In the genomic region with DNA sequence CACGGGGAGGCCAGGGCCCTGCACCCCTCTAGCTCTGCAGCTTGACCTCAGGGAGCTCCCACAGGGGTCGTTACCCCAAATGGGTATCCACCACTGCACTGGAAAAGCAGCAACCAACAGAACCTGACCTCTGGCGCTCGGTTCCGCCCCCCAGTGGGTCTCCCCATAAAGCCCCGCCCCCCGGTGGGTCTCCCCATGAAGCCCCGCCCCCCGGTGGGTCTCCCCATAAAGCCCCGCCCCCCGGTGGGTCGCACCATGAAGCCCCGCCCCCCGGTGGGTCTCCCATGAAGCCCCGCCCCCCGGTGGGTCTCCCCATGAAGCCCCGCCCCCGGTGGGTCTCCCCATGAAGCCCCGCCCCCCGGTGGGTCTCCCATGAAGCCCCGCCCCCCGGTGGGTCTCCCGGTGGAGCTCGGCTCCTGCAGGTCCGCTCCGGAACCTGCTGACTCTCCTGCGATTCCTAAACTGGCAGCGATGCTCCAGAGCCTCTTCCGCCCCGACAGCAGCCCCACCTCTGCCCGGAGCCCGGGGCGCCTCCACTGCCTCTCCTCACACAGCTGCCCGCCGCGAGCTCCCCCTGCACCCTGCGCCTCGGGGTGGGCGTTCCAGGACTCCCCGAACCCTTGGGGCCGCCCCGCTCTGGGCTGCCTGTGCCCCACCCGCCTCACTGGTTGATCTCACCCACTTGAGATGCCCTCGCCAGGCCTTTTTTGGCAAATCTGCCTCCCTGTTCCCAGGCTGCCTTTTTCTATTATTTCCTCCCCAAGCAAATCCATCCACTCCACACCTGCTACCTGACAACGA, we compare ENCODE assay signal across 12 cellular contexts. TPM values are rescaled to one million over a fixed set of nuclear protein-coding genes. Genes with fewer than 3 reads are reported as not detected.
DNase-seq lines count a peak whose midpoint lies in the region; ATAC-seq, FAIRE-seq and TF ChIP-seq lines count a peak whose summit lies in the region.
"Had no signal": no experiment of that assay in that cellular context is flagged by ENCODE, and none has a peak within 500 bp of the region (broad histone marks: within the 10 kb centered on the region; RNA-seq: fewer than 3 reads in every experiment).

No MANE protein-coding gene starts in this region.

- no peaks in the 10 kb centered on the region for H3K36me3 ChIP-seq in K562 (ENCODE audit: control insufficient read depth, insufficient read depth, low read length)
- H3K36me3 ChIP-seq: sigmoid colon had no signal

- H3K4me3 Mint-ChIP-seq in activated CD4-positive, alpha-beta T cell treated with anti-CD3 and anti-CD28 coated beads, Interleukin-2, amount 10 ng/mL, durations not matched to agents 24 days and 14 days = peak overlapping the region; percentile 73
- H3K4me3 Mint-ChIP-seq in stimulated activated effector memory CD8-positive, alpha-beta T cell treated with anti-CD3 and anti-CD28 coated beads, Interleukin-12 subunit alpha, Interleukin-12 subunit beta, amount 100 ng/mL, for 72 hours = peak overlapping the region; percentile 62

- peaks cover 15% of the 10 kb centered on the region for H3K4me1 Mint-ChIP-seq in activated CD4-positive, alpha-beta T cell treated with anti-CD3 and anti-CD28 coated beads, Interleukin-2, amount 10 ng/mL, durations not matched to agents 24 days and 14 days
- peaks cover 34% of the 10 kb centered on the region for H3K4me1 Mint-ChIP-seq in stimulated activated effector memory CD8-positive, alpha-beta T cell treated with anti-CD3 and anti-CD28 coated beads, Interleukin-12 subunit alpha, Interleukin-12 subunit beta, amount 100 ng/mL, for 72 hours

- H2AFZ ChIP-seq in K562 (ENCODE audit: low read depth, low read length) = peak overlapping the region; percentile 86

- peak overlapping the region; percentile 88 for H3K27ac Mint-ChIP-seq in activated CD4-positive, alpha-beta T cell treated with anti-CD3 and anti-CD28 coated beads, Interleukin-2, amount 10 ng/mL, durations not matched to agents 24 days and 14 days
- peak overlapping the region; percentile 83 for H3K27ac Mint-ChIP-seq in stimulated activated effector memory CD8-positive, alpha-beta T cell treated with anti-CD3 and anti-CD28 coated beads, Interleukin-12 subunit alpha, Interleukin-12 subunit beta, amount 100 ng/mL, for 72 hours

- intact Hi-C loops in activated CD4-positive, alpha-beta T cell treated with anti-CD3 and anti-CD28 coated beads, Interleukin-2, amount 10 ng/mL, durations not matched to agents 24 days and 14 days (cut with micrococcal nuclease) = loop anchor here (1.0 kb wide), 1 partner anchor 14 kb away; no protein-coding TSS in a partner anchor
- intact Hi-C loops in K562 (cut with micrococcal nuclease) = no loop called here

- no peak for TF ChIP-seq RAD21 in K562 (CRISPR knock-in tag; conservative IDR thresholded peaks at IDR 0.05 in 1 of 2, IDR thresholded peaks at IDR 0.05 in 1 of 2)

- no peaks in the 10 kb centered on the region for H3K27me3 ChIP-seq in K562 (ENCODE audit: control insufficient read depth in 2 of 2, insufficient read depth in 2 of 2, low read length in 2 of 2)
- H3K27me3 ChIP-seq: heart left ventricle, sigmoid colon had no signal

- CTCF ChIA-PET in K562 (lab: Yijun Ruan, JAX; ENCODE audit: low intra/inter-chr PET ratio) = no interaction called here

- FAIRE-seq in K562 (lab: Jason Lieb, UNC) = no peak

- no peaks in the 10 kb centered on the region for H3K9me3 Mint-ChIP-seq in activated CD4-positive, alpha-beta T cell treated with anti-CD3 and anti-CD28 coated beads, Interleukin-2, amount 10 ng/mL, durations not matched to agents 24 days and 14 days
- H3K9me3 Mint-ChIP-seq in stimulated activated effector memory CD8-positive, alpha-beta T cell treated with anti-CD3 and anti-CD28 coated beads, Interleukin-12 subunit alpha, Interleukin-12 subunit beta, amount 100 ng/mL, for 72 hours = no peaks in the 10 kb centered on the region

- no peaks in the 10 kb centered on the region for H3K79me2 ChIP-seq in K562 (ENCODE audit: control insufficient read depth, insufficient read depth, low read length)

- ATAC-seq in K562 (peak; percentile 6; the same call in 1 of the 3 replicates), GM19455 (IDR thresholded peaks at IDR 0.05; ENCODE audit: unreplicated experiment) (no peak), HG02981 (IDR thresholded peaks at IDR 0.05; ENCODE audit: unreplicated experiment) (no peak)
- no peak for ATAC-seq in stimulated activated effector memory CD8-positive, alpha-beta T cell treated with anti-CD3 and anti-CD28 coated beads, Interleukin-12 subunit alpha, Interleukin-12 subunit beta, amount 100 ng/mL, for 72 hours

- BruUV-seq in K562 (replicated peaks; lab: Mats Ljungman, UMichigan) = no TSS peak

- in situ Hi-C loops in K562 (cut with MboI) = no loop called here

- H3K4me2 ChIP-seq in K562 (ENCODE audit: insufficient read depth, low read length) = peak overlapping the region; percentile 58

- H3K27ac ChIP-seq in K562 (ENCODE audit: extremely low read depth, low read depth, low read length) = no peak overlapping the region; the same call in 2 of the 3 replicates
- H3K27ac ChIP-seq: sigmoid colon had no signal

- peaks cover 3% of the 10 kb centered on the region for H3K27me3 Mint-ChIP-seq in activated CD4-positive, alpha-beta T cell treated with anti-CD3 and anti-CD28 coated beads, Interleukin-2, amount 10 ng/mL, durations not matched to agents 24 days and 14 days
- H3K27me3 Mint-ChIP-seq: IgD-negative memory B cell had no signal

- WGBS in K562 (ENCODE audit: insufficient coverage, low coverage, missing lambda C conversion rate) = 81% methylated on average over 20 of the region's 45 CpGs

- peaks cover 9 to 63% of the 10 kb centered on the region in 2 experiments for H3K4me1 ChIP-seq in K562 (replicated peaks in 1 of 2; ENCODE audit: control insufficient read depth in 2 of 2, insufficient read depth in 2 of 2, low read length in 2 of 2)
- H3K4me1 ChIP-seq: sigmoid colon had no signal

- H3K9me1 ChIP-seq in K562 (ENCODE audit: control insufficient read depth, insufficient read depth, low read length) = no peaks in the 10 kb centered on the region

- no peaks in the 10 kb centered on the region for H3K36me3 Mint-ChIP-seq in activated CD4-positive, alpha-beta T cell treated with anti-CD3 and anti-CD28 coated beads, Interleukin-2, amount 10 ng/mL, durations not matched to agents 24 days and 14 days (ENCODE audit: low read depth)
- H3K36me3 Mint-ChIP-seq in stimulated activated effector memory CD8-positive, alpha-beta T cell treated with anti-CD3 and anti-CD28 coated beads, Interleukin-12 subunit alpha, Interleukin-12 subunit beta, amount 100 ng/mL, for 72 hours = peaks cover 3% of the 10 kb centered on the region
- H3K36me3 Mint-ChIP-seq: IgD-negative memory B cell had no signal

- DNase-seq in activated CD4-positive, alpha-beta T cell treated with anti-CD3 and anti-CD28 coated beads, Interleukin-2, amount 10 ng/mL, durations not matched to agents 24 days and 14 days = peak; percentile 80
- DNase-seq in activated CD4-positive, alpha-beta T cell treated with anti-CD3 and anti-CD28 coated beads, Interleukin-2, amount 50 U/mL, for 4 hours = no peak
- DNase-seq in NCI-H146 treated with DMSO at 0.1 percent for 48 hours (lab: John Stamatoyannopoulos, UW; ENCODE audit: unreplicated experiment) (peak; percentile 16), K562 (ENCODE audit: extremely low read depth in 1 of 4, low spot score in 3 of 4) (peak in 2 of 4 experiments; percentile 24 to 39), hypothalamus (lab: John Stamatoyannopoulos, UW) (no peak)
- DNase-seq in stimulated activated effector memory CD8-positive, alpha-beta T cell treated with anti-CD3 and anti-CD28 coated beads, Interleukin-12 subunit alpha, Interleukin-12 subunit beta, amount 100 ng/mL, for 72 hours (ENCODE audit: low spot score in 2 of 2) = no peak
- DNase-seq: AML-193, sigmoid colon had no signal

- no peak for TF ChIP-seq POLR2A in K562 (conservative IDR thresholded peaks at IDR 0.05)

- no peak overlapping the region for H3K4me3 ChIP-seq in K562
- H3K4me3 ChIP-seq: sigmoid colon had no signal

- no peaks in the 10 kb centered on the region for H3K9me3 ChIP-seq in K562 (replicated peaks; ENCODE audit: control insufficient read depth, insufficient read depth, low read depth, low read length)
- H3K9me3 ChIP-seq: heart left ventricle, sigmoid colon had no signal

- no peak for TF ChIP-seq EP300 in K562 (IDR thresholded peaks at IDR 0.05; ENCODE audit: low read length)

- POLR2A ChIA-PET in K562 (lab: Yijun Ruan, JAX) = interaction anchor here (0.6 kb wide), 1 partner anchor 53 kb away, joined by 3 read pairs; no protein-coding TSS in a partner anchor

- H3K9ac ChIP-seq in K562 (ENCODE audit: insufficient read depth in 1 of 2, low read depth in 2 of 2, low read length in 2 of 2) = peak overlapping the region in 1 of 2 experiments; percentile 54; a peak in 3 of 4 replicates

- no peak for TF ChIP-seq CTCF in K562 (IDR thresholded peaks at IDR 0.05 in 2 of 3, conservative IDR thresholded peaks at IDR 0.05 in 1 of 3; ENCODE audit: insufficient read depth in 2 of 3, low read depth in 1 of 3, low read length in 3 of 3)

- no peaks in the 10 kb centered on the region for H4K20me1 ChIP-seq in K562 (replicated peaks; ENCODE audit: control insufficient read depth, insufficient read depth, low read length)

RNA-seq across cellular contexts. Expression of gene SLC2A4RG, which starts 12.1 kb away (rescaled TPM):
- 41.0 and 43.6 TPM in 2 replicates for total RNA-seq in activated CD4-positive, alpha-beta T cell treated with anti-CD3 and anti-CD28 coated beads, Interleukin-2, amount 10 ng/mL, durations not matched to agents 24 days and 14 days
- 22.0 and 60.9 TPM in 2 replicates for total RNA-seq in K562 (2011; cell fraction: chromatin; rRNA removed; ENCODE audit: low replicate concordance)
- 104 and 105 TPM in 2 replicates for total RNA-seq in K562 (2011; cell fraction: nucleolus; rRNA removed)
- total RNA-seq in K562 (2011; cell fraction: nucleoplasm; rRNA removed) = 35.7 and 41.6 TPM in 2 replicates
- 62.7 and 92.2 TPM in 2 replicates for total RNA-seq in K562 (2014; rRNA removed)
- total RNA-seq in K562 (2014; rRNA removed; fragmentation: Illumina TruSeq; extraction: Trizol) = 8.2 and 8.3 TPM in 2 replicates
- total RNA-seq in K562 (2015; rRNA removed; fragmentation: Illumina TruSeq; extraction: Trizol) = 26.5 and 28.3 TPM in 2 replicates
- total RNA-seq in K562 (2021) = 97.3 and 104 TPM in 2 replicates
- polyA plus RNA-seq in K562 (2011; rRNA removed) = 29.5 and 48.0 TPM in 2 replicates
- polyA plus RNA-seq in K562 (2011; cell fraction: cytosol; rRNA removed) = 27.4 and 73.4 TPM in 2 replicates
- polyA plus RNA-seq in K562 (2011; cell fraction: nucleus; rRNA removed) = 238 and 316 TPM in 2 replicates
- 65.5 and 70.1 TPM in 2 replicates for polyA plus RNA-seq in K562 (2012)
- polyA plus RNA-seq in K562 (2014; fragmentation: Illumina TruSeq; extraction: Trizol) = 10.3 and 24.9 TPM in 2 replicates
- 1 to 10 TPM in 1 of 2 experiments, under 1 TPM in 1; 0.34 to 1.1 TPM for polyA plus RNA-seq in K562 (2014; fragmentation: Nextera tagmentation; extraction: Ambion mirVana)
- 62.6 and 84.4 TPM in 2 replicates for polyA plus RNA-seq in K562 (2014; rRNA removed)
- polyA minus RNA-seq in K562 (2011; rRNA and poly(A)+ RNA removed) = 1.6 and 4.4 TPM in 2 replicates
- polyA minus RNA-seq in K562 (2011; cell fraction: cytosol; rRNA and poly(A)+ RNA removed) = 14.8 and 20.6 TPM in 2 replicates
- polyA minus RNA-seq in K562 (2011; cell fraction: nucleus; rRNA and poly(A)+ RNA removed) = 47.3 and 53.0 TPM in 2 replicates

RNA-seq across cellular contexts. Expression of gene LIME1, which starts 15.2 kb away (rescaled TPM):
- 10.1 and 12.2 TPM in 2 replicates for total RNA-seq in activated CD4-positive, alpha-beta T cell treated with anti-CD3 and anti-CD28 coated beads, Interleukin-2, amount 10 ng/mL, durations not matched to agents 24 days and 14 days
- total RNA-seq in K562 (2011; cell fraction: chromatin; rRNA removed; ENCODE audit: low replicate concordance) = 6.7 and 27.9 TPM in 2 replicates
- total RNA-seq in K562 (2011; cell fraction: nucleolus; rRNA removed) = 29.6 and 36.2 TPM in 2 replicates
- 12.0 and 12.1 TPM in 2 replicates for total RNA-seq in K562 (2011; cell fraction: nucleoplasm; rRNA removed)
- total RNA-seq in K562 (2014; rRNA removed) = 9.5 and 12.7 TPM in 2 replicates
- 0.11 and 0.32 TPM in 2 replicates for total RNA-seq in K562 (2014; rRNA removed; fragmentation: Illumina TruSeq; extraction: Trizol)
- 2.7 and 2.8 TPM in 2 replicates for total RNA-seq in K562 (2015; rRNA removed; fragmentation: Illumina TruSeq; extraction: Trizol)
- 9.3 and 10.2 TPM in 2 replicates for total RNA-seq in K562 (2021)
- polyA plus RNA-seq in K562 (2011; rRNA removed) = 1.5 and 3.9 TPM in 2 replicates
- 4.5 and 15.8 TPM in 2 replicates for polyA plus RNA-seq in K562 (2011; cell fraction: cytosol; rRNA removed)
- polyA plus RNA-seq in K562 (2011; cell fraction: nucleus; rRNA removed) = 37.1 and 90.0 TPM in 2 replicates
- polyA plus RNA-seq in K562 (2012) = 5.5 and 10.7 TPM in 2 replicates
- polyA plus RNA-seq in K562 (2014; fragmentation: Illumina TruSeq; extraction: Trizol) = 0.83 and 2.3 TPM in 2 replicates
- polyA plus RNA-seq in K562 (2014; fragmentation: Nextera tagmentation; extraction: Ambion mirVana) = not detected
- 17.1 and 20.2 TPM in 2 replicates for polyA plus RNA-seq in K562 (2014; rRNA removed)
- 0.06 and 0.25 TPM in 2 replicates for polyA minus RNA-seq in K562 (2011; rRNA and poly(A)+ RNA removed)
- polyA minus RNA-seq in K562 (2011; cell fraction: cytosol; rRNA and poly(A)+ RNA removed) = 1.2 and 1.5 TPM in 2 replicates
- polyA minus RNA-seq in K562 (2011; cell fraction: nucleus; rRNA and poly(A)+ RNA removed) = 4.7 and 7.7 TPM in 2 replicates

RNA-seq across cellular contexts. Expression of gene ZGPAT, which starts 43.8 kb away (rescaled TPM):
- total RNA-seq in activated CD4-positive, alpha-beta T cell treated with anti-CD3 and anti-CD28 coated beads, Interleukin-2, amount 10 ng/mL, durations not matched to agents 24 days and 14 days = 37.3 and 38.1 TPM in 2 replicates
- total RNA-seq in K562 (2011; cell fraction: chromatin; rRNA removed; ENCODE audit: low replicate concordance) = 20.3 and 73.7 TPM in 2 replicates
- 43.4 and 48.4 TPM in 2 replicates for total RNA-seq in K562 (2011; cell fraction: nucleolus; rRNA removed)
- total RNA-seq in K562 (2011; cell fraction: nucleoplasm; rRNA removed) = 35.6 and 47.3 TPM in 2 replicates
- total RNA-seq in K562 (2014; rRNA removed) (19.4 and 26.6 TPM in 2 replicates), K562 (2014; rRNA removed; fragmentation: Illumina TruSeq; extraction: Trizol) (2.2 and 2.4 TPM in 2 replicates), K562 (2015; rRNA removed; fragmentation: Illumina TruSeq; extraction: Trizol) (7.9 and 8.4 TPM in 2 replicates), K562 (2021) (22.5 and 25.4 TPM in 2 replicates)
- polyA plus RNA-seq in K562 (2011; rRNA removed) (7.4 and 10.7 TPM in 2 replicates), K562 (2014; fragmentation: Illumina TruSeq; extraction: Trizol) (5.6 and 10.9 TPM in 2 replicates), K562 (2014; fragmentation: Nextera tagmentation; extraction: Ambion mirVana) (under 1 TPM; 0.14 to 0.21 TPM), K562 (2014; rRNA removed) (24.1 and 27.7 TPM in 2 replicates)
- polyA plus RNA-seq in K562 (2011; cell fraction: cytosol; rRNA removed) = 6.2 and 15.4 TPM in 2 replicates
- polyA plus RNA-seq in K562 (2011; cell fraction: nucleus; rRNA removed) = 40.8 and 67.3 TPM in 2 replicates
- polyA plus RNA-seq in K562 (2012) = 14.8 and 18.0 TPM in 2 replicates
- polyA minus RNA-seq in K562 (2011; rRNA and poly(A)+ RNA removed) = 2.7 and 4.6 TPM in 2 replicates
- polyA minus RNA-seq in K562 (2011; cell fraction: cytosol; rRNA and poly(A)+ RNA removed) = 11.6 and 12.8 TPM in 2 replicates
- polyA minus RNA-seq in K562 (2011; cell fraction: nucleus; rRNA and poly(A)+ RNA removed) = 9.8 and 11.2 TPM in 2 replicates

RNA-seq across cellular contexts. Expression of gene ARFRP1, which starts 43.9 kb away (rescaled TPM):
- total RNA-seq in activated CD4-positive, alpha-beta T cell treated with anti-CD3 and anti-CD28 coated beads, Interleukin-2, amount 10 ng/mL, durations not matched to agents 24 days and 14 days = 63.4 and 70.4 TPM in 2 replicates
- 98.6 and 222 TPM in 2 replicates for total RNA-seq in K562 (2011; cell fraction: chromatin; rRNA removed; ENCODE audit: low replicate concordance)
- total RNA-seq in K562 (2011; cell fraction: nucleolus; rRNA removed) = 116 and 124 TPM in 2 replicates
- total RNA-seq in K562 (2011; cell fraction: nucleoplasm; rRNA removed) = 75.6 and 81.5 TPM in 2 replicates
- total RNA-seq in K562 (2014; rRNA removed) = 64.3 and 74.1 TPM in 2 replicates
- total RNA-seq in K562 (2014; rRNA removed; fragmentation: Illumina TruSeq; extraction: Trizol) = 16.1 and 19.1 TPM in 2 replicates
- 37.3 and 37.7 TPM in 2 replicates for total RNA-seq in K562 (2015; rRNA removed; fragmentation: Illumina TruSeq; extraction: Trizol)
- total RNA-seq in K562 (2021) = 64.0 and 78.9 TPM in 2 replicates
- polyA plus RNA-seq in K562 (2011; rRNA removed) = 37.5 and 39.5 TPM in 2 replicates
- polyA plus RNA-seq in K562 (2011; cell fraction: cytosol; rRNA removed) = 52.0 and 57.8 TPM in 2 replicates
- 132 and 147 TPM in 2 replicates for polyA plus RNA-seq in K562 (2011; cell fraction: nucleus; rRNA removed)
- polyA plus RNA-seq in K562 (2012) = 44.1 and 48.2 TPM in 2 replicates
- polyA plus RNA-seq in K562 (2014; fragmentation: Illumina TruSeq; extraction: Trizol) = 20.0 and 36.3 TPM in 2 replicates
- 1 to 10 TPM; 2.2 to 6.0 TPM for polyA plus RNA-seq in K562 (2014; fragmentation: Nextera tagmentation; extraction: Ambion mirVana)
- polyA plus RNA-seq in K562 (2014; rRNA removed) = 66.9 and 70.5 TPM in 2 replicates
- polyA minus RNA-seq in K562 (2011; rRNA and poly(A)+ RNA removed) = 18.4 and 33.9 TPM in 2 replicates
- polyA minus RNA-seq in K562 (2011; cell fraction: cytosol; rRNA and poly(A)+ RNA removed) = 14.4 and 22.2 TPM in 2 replicates
- 46.2 and 62.4 TPM in 2 replicates for polyA minus RNA-seq in K562 (2011; cell fraction: nucleus; rRNA and poly(A)+ RNA removed)

RNA-seq across cellular contexts. Expression of gene TNFRSF6B, which starts 55.2 kb away (rescaled TPM):
- not detected in 2 replicates for total RNA-seq in activated CD4-positive, alpha-beta T cell treated with anti-CD3 and anti-CD28 coated beads, Interleukin-2, amount 10 ng/mL, durations not matched to agents 24 days and 14 days
- total RNA-seq in K562 (2011; cell fraction: chromatin; rRNA removed; ENCODE audit: low replicate concordance) = not detected in 2 replicates
- total RNA-seq in K562 (2011; cell fraction: nucleolus; rRNA removed) = 4.9 and 6.3 TPM in 2 replicates
- not detected in 2 replicates for total RNA-seq in K562 (2011; cell fraction: nucleoplasm; rRNA removed)
- total RNA-seq in K562 (2014; rRNA removed) = 0.32 and 3.8 TPM in 2 replicates
- total RNA-seq in K562 (2014; rRNA removed; fragmentation: Illumina TruSeq; extraction: Trizol) = not detected in 2 replicates
- total RNA-seq in K562 (2015; rRNA removed; fragmentation: Illumina TruSeq; extraction: Trizol) = 0.19 TPM in 1 of 2 replicates, not detected in the other
- total RNA-seq in K562 (2021) = not detected in 2 replicates
- polyA plus RNA-seq in K562 (2011; rRNA removed) = 0.10 and 0.37 TPM in 2 replicates
- polyA plus RNA-seq in K562 (2011; cell fraction: cytosol; rRNA removed) = 1.1 and 5.8 TPM in 2 replicates
- 1.4 and 13.8 TPM in 2 replicates for polyA plus RNA-seq in K562 (2011; cell fraction: nucleus; rRNA removed)
- 0.87 and 1.3 TPM in 2 replicates for polyA plus RNA-seq in K562 (2012)
- polyA plus RNA-seq in K562 (2014; fragmentation: Illumina TruSeq; extraction: Trizol) = not detected in 2 replicates
- polyA plus RNA-seq in K562 (2014; fragmentation: Nextera tagmentation; extraction: Ambion mirVana) = not detected
- polyA plus RNA-seq in K562 (2014; rRNA removed) = 3.2 and 3.5 TPM in 2 replicates
- not detected in 2 replicates for polyA minus RNA-seq in K562 (2011; rRNA and poly(A)+ RNA removed)
- polyA minus RNA-seq in K562 (2011; cell fraction: cytosol; rRNA and poly(A)+ RNA removed) = not detected in 2 replicates
- polyA minus RNA-seq in K562 (2011; cell fraction: nucleus; rRNA and poly(A)+ RNA removed) = 1.2 TPM in 1 of 2 replicates, not detected in the other
- polyA plus RNA-seq: IgD-negative memory B cell had no signal

Comparison
In these comparisons a context has a peak if more than half of its experiments do, and no peak if none do; other contexts are left out.
1. DNase-seq: peak in activated CD4-positive, alpha-beta T cell treated with anti-CD3 and anti-CD28 coated beads, Interleukin-2, amount 10 ng/mL, durations not matched to agents 24 days and 14 days (single experiment) and NCI-H146 treated with DMSO at 0.1 percent for 48 hours (single experiment); none in activated CD4-positive, alpha-beta T cell treated with anti-CD3 and anti-CD28 coated beads, Interleukin-2, amount 50 U/mL, for 4 hours (0 of 2), stimulated activated effector memory CD8-positive, alpha-beta T cell treated with anti-CD3 and anti-CD28 coated beads, Interleukin-12 subunit alpha, Interleukin-12 subunit beta, amount 100 ng/mL, for 72 hours (0 of 2) and hypothalamus (0 of 51).